In genomic region chrX:123884809-123885408, GRCh38 we compare ENCODE assay signal across 8 cellular contexts. TPM values are rescaled to one million over a fixed set of nuclear protein-coding genes. Genes with fewer than 3 reads are reported as not detected.
A peak's percentile ranks its signal among the peaks of the same experiment; 100 is the strongest.
DNase-seq lines count a peak whose midpoint lies in the region; ATAC-seq, FAIRE-seq and TF ChIP-seq lines count a peak whose summit lies in the region.

No MANE protein-coding gene starts in this region.

- intact Hi-C loops in CD14-positive monocyte (cut with micrococcal nuclease): loop anchor here in 1 of 2 donors (10.0 kb wide), 1 partner anchor 90 kb away; no protein-coding TSS in a partner anchor

- no peak for TF ChIP-seq POLR2A in GM12891 (IDR thresholded peaks at IDR 0.05; ENCODE audit: low read depth, low read length)

- FAIRE-seq in GM12891 (lab: Jason Lieb, UNC): no peak

- no peak overlapping the region for H3K4me3 Mint-ChIP-seq in CD14-positive monocyte

- no peaks in the 10 kb centered on the region for H3K9me3 Mint-ChIP-seq in CD14-positive monocyte

- DNase-seq in CD14-positive monocyte (ENCODE audit: low spot score) (no peak), GM12891 (ENCODE audit: insufficient read length, low spot score) (peak; percentile 6), NCI-H1436 (lab: John Stamatoyannopoulos, UW) (peak; percentile 66), SW480 (ENCODE audit: low spot score) (peak; percentile 62), fibroblast of pulmonary artery (ENCODE audit: low read depth) (peak; percentile 69), retina (peak; percentile 4)
- DNase-seq in stimulated activated CD4-positive, alpha-beta T cell treated with anti-CD3 and anti-CD28 coated beads, Interleukin-2, amount 100 ng/mL, for 24 hours: no peak

- H3K36me3 Mint-ChIP-seq in CD14-positive monocyte: peaks cover 17 to 28% of the 10 kb centered on the region in 2 donors

- H3K4me1 Mint-ChIP-seq in CD14-positive monocyte: peaks cover 2% of the 10 kb centered on the region

- peaks cover 0 to 4% (median 0%) of the 10 kb centered on the region in 3 donors for H3K27me3 Mint-ChIP-seq in CD14-positive monocyte (ENCODE audit: low read depth in 3 of 3)

- H3K27ac Mint-ChIP-seq in CD14-positive monocyte: no peak overlapping the region

- no peak for ATAC-seq in GM19467 (IDR thresholded peaks at IDR 0.05; ENCODE audit: unreplicated experiment)

- no peak overlapping the region for H3K4me3 ChIP-seq in fibroblast of pulmonary artery (replicated peaks; ENCODE audit: low read depth, low read length)

- TF ChIP-seq CTCF in CD14-positive monocyte (IDR thresholded peaks at IDR 0.05) (peak; percentile 64), fibroblast of pulmonary artery (IDR thresholded peaks at IDR 0.05; ENCODE audit: low read length, missing control alignments) (peak; percentile 38)

TF ChIP-seq in GM12891, 5 proteins besides CTCF, POLR2A, EP300 and RAD21:
- TF ChIP-seq SPI1 (IDR thresholded peaks at IDR 0.05; ENCODE audit: low read depth, low read length) (no peak), PAX5 (IDR thresholded peaks at IDR 0.05; ENCODE audit: insufficient read depth, low read length, severe bottlenecking) (no peak), TAF1 (IDR thresholded peaks at IDR 0.05; ENCODE audit: low read depth, low read length) (no peak), POLR2AphosphoS5 (IDR thresholded peaks at IDR 0.05; ENCODE audit: low read depth, low read length) (no peak), POU2F2 (IDR thresholded peaks at IDR 0.05; ENCODE audit: low read depth, low read length) (no peak)

RNA-seq across cellular contexts. Expression of gene XIAP, which starts 25.1 kb away (rescaled TPM):
- polyA plus RNA-seq in CD14-positive monocyte: 1 to 10 TPM; 2.1 to 5.8 TPM
- 4.8 TPM for polyA plus RNA-seq in GM12891 (2012; ENCODE audit: low read depth, missing spikeins)

Comparison
In these comparisons a context has a peak if more than half of its experiments do, and no peak if none do; other contexts are left out.
1. DNase-seq: peak in GM12891 (single experiment), NCI-H1436 (single experiment), SW480 (single experiment), fibroblast of pulmonary artery (single experiment) and retina (single experiment); none in CD14-positive monocyte (single experiment) and stimulated activated CD4-positive, alpha-beta T cell treated with anti-CD3 and anti-CD28 coated beads, Interleukin-2, amount 100 ng/mL, for 24 hours (0 of 2).